Comparison of ENCODE assay signal across 8 cellular contexts in genomic region chr4:21948347-21949072, GRCh38. TPM values are rescaled to one million over a fixed set of nuclear protein-coding genes. Genes with fewer than 3 reads are reported as not detected.
DNase-seq lines count a peak whose midpoint lies in the region; ATAC-seq and TF ChIP-seq lines count a peak whose summit lies in the region.

Gene KCNIP4 (minus strand): TSS chr4:21948772.

- H3K4me1 ChIP-seq in breast epithelium = no peaks in the 10 kb centered on the region
- H3K4me1 ChIP-seq in iPS-20b (ENCODE audit: insufficient read depth, low read length) = no peaks in the 10 kb centered on the region

- CTCF ChIA-PET in MCF 10A (lab: Yijun Ruan, JAX) = no interaction called here

- H3K27ac ChIP-seq in breast epithelium = no peak within 1 kb of the TSS
- no peak within 1 kb of the TSS for H3K27ac ChIP-seq in iPS-20b (ENCODE audit: low read length)
- H3K27ac ChIP-seq in temporal lobe (ENCODE audit: low read depth, low read length) = peak within 1 kb of the TSS; percentile 36

- no peaks in the 10 kb centered on the region for H3K27me3 Mint-ChIP-seq in MCF 10A (ENCODE audit: insufficient read depth, unreplicated experiment)
- H3K27me3 Mint-ChIP-seq in activated naive CD8-positive, alpha-beta T cell treated with anti-CD3 and anti-CD28 coated beads, Interleukin-2, amount 10 ng/mL, durations not matched to agents 7 days and 5 days = peaks cover 22% of the 10 kb centered on the region

- peaks cover 0 to 21% of the 10 kb centered on the region in 2 donors for H3K27me3 ChIP-seq in breast epithelium
- H3K27me3 ChIP-seq in iPS-20b (ENCODE audit: insufficient read depth, low read length) = peaks cover 56% of the 10 kb centered on the region

- intact Hi-C loops in breast epithelium (cut with DNase I; ENCODE audit: low total_unique reads) = no loop called here
- intact Hi-C loops in MCF 10A (cut with micrococcal nuclease) = no loop called here

- peak within 1 kb of the TSS; percentile 11; the same call in 1 of the 2 replicates for H3K9ac ChIP-seq in iPS-20b (ENCODE audit: low read depth, low read length)

- no TSS peak for BruUV-seq in MCF 10A (replicated peaks; lab: Mats Ljungman, UMichigan)

- H3K4me3 ChIP-seq in breast epithelium (peak within 1 kb of the TSS; percentile 32 to 47 (median 34)), iPS-20b (ENCODE audit: low read length) (peak within 1 kb of the TSS; percentile 75)

- ATAC-seq in activated naive CD8-positive, alpha-beta T cell treated with anti-CD3 and anti-CD28 coated beads, Interleukin-2, amount 10 ng/mL, durations not matched to agents 7 days and 5 days (ENCODE audit: low read depth) = peak; percentile 58
- ATAC-seq in GM21723 (IDR thresholded peaks at IDR 0.05; ENCODE audit: unreplicated experiment) (no peak), HG02678 (IDR thresholded peaks at IDR 0.05; ENCODE audit: unreplicated experiment) (no peak)

- TF ChIP-seq CTCF in breast epithelium (IDR thresholded peaks at IDR 0.05) (no peak), MCF 10A (IDR thresholded peaks at IDR 0.05; ENCODE audit: unreplicated experiment) (no peak)

- POLR2A ChIA-PET in MCF 10A (lab: Yijun Ruan, JAX) = no interaction called here
- POLR2A ChIA-PET in activated naive CD8-positive, alpha-beta T cell treated with anti-CD3 and anti-CD28 coated beads, Interleukin-2, amount 10 ng/mL, durations not matched to agents 7 days and 5 days (lab: Charles Lee) = no interaction called here

- H3K36me3 ChIP-seq in breast epithelium (no peaks in the 10 kb centered on the region), iPS-20b (ENCODE audit: insufficient read depth, low read depth, low read length) (no peaks in the 10 kb centered on the region)

- H3K9me3 ChIP-seq in breast epithelium = no peaks in the 10 kb centered on the region
- no peaks in the 10 kb centered on the region for H3K9me3 ChIP-seq in iPS-20b (ENCODE audit: insufficient read depth, low read depth, low read length)

- no peak within 1 kb of the TSS for H3K4me3 Mint-ChIP-seq in MCF 10A (ENCODE audit: unreplicated experiment)
- H3K4me3 Mint-ChIP-seq in activated naive CD8-positive, alpha-beta T cell treated with anti-CD3 and anti-CD28 coated beads, Interleukin-2, amount 10 ng/mL, durations not matched to agents 7 days and 5 days = peak within 1 kb of the TSS; percentile 41

- H3K4me1 Mint-ChIP-seq in MCF 10A (ENCODE audit: insufficient read depth, unreplicated experiment) = no peaks in the 10 kb centered on the region
- no peaks in the 10 kb centered on the region for H3K4me1 Mint-ChIP-seq in activated naive CD8-positive, alpha-beta T cell treated with anti-CD3 and anti-CD28 coated beads, Interleukin-2, amount 10 ng/mL, durations not matched to agents 7 days and 5 days

- no peak for TF ChIP-seq POLR2A in breast epithelium (IDR thresholded peaks at IDR 0.05)

- no peaks in the 10 kb centered on the region for H3K9me3 Mint-ChIP-seq in MCF 10A (ENCODE audit: unreplicated experiment)
- H3K9me3 Mint-ChIP-seq in activated naive CD8-positive, alpha-beta T cell treated with anti-CD3 and anti-CD28 coated beads, Interleukin-2, amount 10 ng/mL, durations not matched to agents 7 days and 5 days = no peaks in the 10 kb centered on the region

- H3K36me3 Mint-ChIP-seq in MCF 10A (ENCODE audit: insufficient read depth, unreplicated experiment) = no peaks in the 10 kb centered on the region
- H3K36me3 Mint-ChIP-seq in activated naive CD8-positive, alpha-beta T cell treated with anti-CD3 and anti-CD28 coated beads, Interleukin-2, amount 10 ng/mL, durations not matched to agents 7 days and 5 days = no peaks in the 10 kb centered on the region

- no peak within 1 kb of the TSS for H3K27ac Mint-ChIP-seq in MCF 10A (ENCODE audit: low read depth, unreplicated experiment)
- no peak within 1 kb of the TSS for H3K27ac Mint-ChIP-seq in activated naive CD8-positive, alpha-beta T cell treated with anti-CD3 and anti-CD28 coated beads, Interleukin-2, amount 10 ng/mL, durations not matched to agents 7 days and 5 days

- DNase-seq in breast epithelium (ENCODE audit: low spot score in 2 of 2) = no peak
- DNase-seq in MCF 10A (ENCODE audit: unreplicated experiment) = no peak
- peak; percentile 52 for DNase-seq in activated naive CD8-positive, alpha-beta T cell treated with anti-CD3 and anti-CD28 coated beads, Interleukin-2, amount 10 ng/mL, durations not matched to agents 7 days and 5 days
- DNase-seq in NCI-H1436 treated with DMSO at 0.1 percent for 48 hours (lab: John Stamatoyannopoulos, UW) = no peak

RNA-seq across cellular contexts. Expression of gene KCNIP4, which starts in this region (rescaled TPM):
- total RNA-seq in breast epithelium = under 1 TPM in 2 of 3 donors, not detected in 1; 0.44 to 0.66 TPM
- 0.91 and 4.6 TPM in 2 replicates for total RNA-seq in MCF 10A (2022)
- total RNA-seq in activated naive CD8-positive, alpha-beta T cell treated with anti-CD3 and anti-CD28 coated beads, Interleukin-2, amount 10 ng/mL, durations not matched to agents 7 days and 5 days = not detected
- total RNA-seq in temporal lobe = 7.1 TPM

Comparison
In these comparisons a context has a peak if more than half of its experiments do, and no peak if none do; other contexts are left out.
1. Peak in DNase-seq and ATAC-seq in activated naive CD8-positive, alpha-beta T cell treated with anti-CD3 and anti-CD28 coated beads, Interleukin-2, amount 10 ng/mL, durations not matched to agents 7 days and 5 days; RNA of the gene not detected or under 1 TPM.